In genomic region chr4:146522098-146522861, GRCh38 we compare ENCODE assay signal across 1 cellular context.
TF ChIP-seq lines count a peak whose summit lies in the region.

No MANE protein-coding gene starts in this region.

TF ChIP-seq in HepG2, 621 proteins besides CTCF, POLR2A, EP300 and RAD21 (continued from another document and continues in another):
- peak; percentile 85; the same call in 1 of the 2 replicates for TF ChIP-seq RNF219 (CRISPR knock-in tag; IDR thresholded peaks at IDR 0.05)
- peak; percentile 36; the same call in 1 of the 2 replicates for TF ChIP-seq ZBTB38 (CRISPR knock-in tag; IDR thresholded peaks at IDR 0.05)
- 0 out of 2 replicates have a peak, but pooled peaks have one; percentile 30 for TF ChIP-seq MTF2 (CRISPR knock-in tag; IDR thresholded peaks at IDR 0.05; ENCODE audit: borderline replicate concordance)
- peak; percentile 68; the same call in 1 of the 2 replicates for TF ChIP-seq ZHX2 (IDR thresholded peaks at IDR 0.05; ENCODE audit: low read depth)
- no peak for TF ChIP-seq ZHX2 (CRISPR knock-in tag; IDR thresholded peaks at IDR 0.05; ENCODE audit: borderline replicate concordance)
- TF ChIP-seq ARNT2 (CRISPR knock-in tag; IDR thresholded peaks at IDR 0.05; ENCODE audit: low read depth), result 0 out of 2 replicates have a peak, but pooled peaks have one; percentile 40
- TF ChIP-seq SNAPC2 (CRISPR knock-in tag; IDR thresholded peaks at IDR 0.05), result 0 out of 2 replicates have a peak, but pooled peaks have one; percentile 71
- TF ChIP-seq ZNF232 (CRISPR knock-in tag; IDR thresholded peaks at IDR 0.05; ENCODE audit: borderline replicate concordance), result no peak
- no peak for TF ChIP-seq RFXAP (CRISPR knock-in tag; IDR thresholded peaks at IDR 0.05; ENCODE audit: borderline replicate concordance)
- TF ChIP-seq ZFP90 (CRISPR knock-in tag; IDR thresholded peaks at IDR 0.05; ENCODE audit: borderline replicate concordance), result peak; percentile 73; the same call in 1 of the 2 replicates
- TF ChIP-seq ZNF143 (CRISPR knock-in tag; IDR thresholded peaks at IDR 0.05), result 0 out of 2 replicates have a peak, but pooled peaks have one; percentile 13
- peak; percentile 33; the same call in 1 of the 2 replicates for TF ChIP-seq PHF21A (CRISPR knock-in tag; IDR thresholded peaks at IDR 0.05)
- TF ChIP-seq CREB1 (IDR thresholded peaks at IDR 0.05), result peak; percentile 84
- TF ChIP-seq CREB1 (CRISPR knock-in tag; IDR thresholded peaks at IDR 0.05), result peak; percentile 94; the same call in 1 of the 2 replicates
- TF ChIP-seq ZNF563 (CRISPR knock-in tag; IDR thresholded peaks at IDR 0.05), result peak; percentile 85
- TF ChIP-seq ZNF552 (CRISPR knock-in tag; IDR thresholded peaks at IDR 0.05; ENCODE audit: borderline replicate concordance), result no peak
- TF ChIP-seq GFI1 (CRISPR knock-in tag; IDR thresholded peaks at IDR 0.05; ENCODE audit: borderline replicate concordance), result 0 out of 2 replicates have a peak, but pooled peaks have one; percentile 46
- peak; percentile 54; the same call in 1 of the 2 replicates for TF ChIP-seq TBX2 (CRISPR knock-in tag; IDR thresholded peaks at IDR 0.05; ENCODE audit: borderline replicate concordance)
- peak; percentile 81 for TF ChIP-seq HDAC1 (CRISPR knock-in tag; IDR thresholded peaks at IDR 0.05)
- TF ChIP-seq ZNF687 (CRISPR knock-in tag; IDR thresholded peaks at IDR 0.05), result peak; percentile 74
- peak; percentile 78; the same call in 1 of the 2 replicates for TF ChIP-seq ZNF616 (CRISPR knock-in tag; IDR thresholded peaks at IDR 0.05; ENCODE audit: low read depth)
- peak; percentile 72; the same call in 1 of the 2 replicates for TF ChIP-seq CREBL2 (CRISPR knock-in tag; IDR thresholded peaks at IDR 0.05; ENCODE audit: borderline replicate concordance)
- 0 out of 2 replicates have a peak, but pooled peaks have one; percentile 85 for TF ChIP-seq ZNF333 (CRISPR knock-in tag; IDR thresholded peaks at IDR 0.05; ENCODE audit: borderline replicate concordance)
- peak; percentile 68; the same call in 1 of the 2 replicates for TF ChIP-seq MAZ (IDR thresholded peaks at IDR 0.05; ENCODE audit: borderline replicate concordance, low read depth, low read length)
- no peak; the same call in 1 of the 2 replicates for TF ChIP-seq MAZ (CRISPR knock-in tag; IDR thresholded peaks at IDR 0.05; ENCODE audit: low read depth)
- no peak for TF ChIP-seq SOX6 (IDR thresholded peaks at IDR 0.05)
- peak; percentile 62 for TF ChIP-seq SOX6 (CRISPR knock-in tag; IDR thresholded peaks at IDR 0.05)
- no peak for TF ChIP-seq TP53 (CRISPR knock-in tag; conservative IDR thresholded peaks at IDR 0.05)
- peak; percentile 81; the same call in 1 of the 2 replicates for TF ChIP-seq ZNF274 (CRISPR knock-in tag; IDR thresholded peaks at IDR 0.05)
- peak; percentile 63; the same call in 1 of the 2 replicates for TF ChIP-seq ZNF350 (CRISPR knock-in tag; IDR thresholded peaks at IDR 0.05; ENCODE audit: borderline replicate concordance, low read depth)
- 0 out of 2 replicates have a peak, but pooled peaks have one; percentile 34 for TF ChIP-seq TAF1 (CRISPR knock-in tag; IDR thresholded peaks at IDR 0.05)
- peak; percentile 41; the same call in 1 of the 2 replicates for TF ChIP-seq ZNF709 (CRISPR knock-in tag; IDR thresholded peaks at IDR 0.05)
- no peak for TF ChIP-seq GMEB2 (CRISPR knock-in tag; IDR thresholded peaks at IDR 0.05; ENCODE audit: low read depth)
- peak; percentile 78 for TF ChIP-seq MYPOP (CRISPR knock-in tag; IDR thresholded peaks at IDR 0.05)
- peak in 1 of 2 experiments; percentile 64; a peak in 1 of 4 replicates for TF ChIP-seq HMGXB4 (CRISPR knock-in tag; IDR thresholded peaks at IDR 0.05; ENCODE audit: borderline replicate concordance in 1 of 2, low read depth in 1 of 2)
